ENCODE assay signal across 8 cellular contexts in the genomic region with DNA sequence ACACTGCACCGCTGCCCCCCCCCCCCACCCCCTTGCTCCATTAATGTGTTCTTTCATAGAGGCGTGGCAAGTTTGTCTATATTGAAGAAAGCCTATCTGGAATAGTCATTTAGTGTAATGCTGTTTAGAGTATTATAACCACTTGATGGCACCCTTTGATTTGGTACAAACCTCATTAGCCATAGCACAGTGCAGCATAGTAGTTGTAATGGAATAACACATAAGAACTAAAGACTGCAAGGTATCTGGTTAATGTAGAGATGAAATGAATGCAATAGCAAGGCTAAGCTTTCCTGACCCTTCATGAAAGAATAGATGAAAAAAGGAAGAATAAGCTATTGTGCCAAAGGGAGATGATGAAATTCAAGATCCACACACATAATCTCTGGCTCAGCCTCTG.
DNase-seq lines count a peak whose midpoint lies in the region; ATAC-seq, FAIRE-seq and TF ChIP-seq lines count a peak whose summit lies in the region.

No MANE protein-coding gene starts in this region.

- no peak overlapping the region for H3K4me3 Mint-ChIP-seq in stimulated activated naive B cell treated with anti-CD40 and anti-IgM and Interleukin-4, amounts not matched to agents 10 μg/mL and 1 μg/mL and 100 μg/mL, for 72 hours
- H3K4me3 Mint-ChIP-seq in glutamatergic neuron (ENCODE audit: unreplicated experiment): no peak overlapping the region

- H3K4me1 Mint-ChIP-seq in stimulated activated naive B cell treated with anti-CD40 and anti-IgM and Interleukin-4, amounts not matched to agents 10 μg/mL and 1 μg/mL and 100 μg/mL, for 72 hours: peaks cover 0 to 2% of the 10 kb centered on the region in 2 donors
- no peaks in the 10 kb centered on the region for H3K4me1 Mint-ChIP-seq in glutamatergic neuron (ENCODE audit: low read depth, unreplicated experiment)

- no peaks in the 10 kb centered on the region for H3K27me3 Mint-ChIP-seq in stimulated activated naive B cell treated with anti-CD40 and anti-IgM and Interleukin-4, amounts not matched to agents 10 μg/mL and 1 μg/mL and 100 μg/mL, for 72 hours
- H3K27me3 Mint-ChIP-seq in glutamatergic neuron (ENCODE audit: unreplicated experiment): no peaks in the 10 kb centered on the region

- peak; percentile 56 for FAIRE-seq in GM12892 (lab: Jason Lieb, UNC)

- ATAC-seq in RWPE2 (ENCODE audit: low read depth): peak; percentile 83
- peak; percentile 76 to 77 for ATAC-seq in stimulated activated naive B cell treated with anti-CD40 and anti-IgM and Interleukin-4, amounts not matched to agents 10 μg/mL and 1 μg/mL and 100 μg/mL, for 72 hours (replicated peaks)

- TF ChIP-seq POLR2A in GM12892 (IDR thresholded peaks at IDR 0.05; ENCODE audit: low read depth, low read length): no peak

- H3K9me3 Mint-ChIP-seq in stimulated activated naive B cell treated with anti-CD40 and anti-IgM and Interleukin-4, amounts not matched to agents 10 μg/mL and 1 μg/mL and 100 μg/mL, for 72 hours: peaks cover 4 to 6% of the 10 kb centered on the region in 2 donors
- H3K9me3 Mint-ChIP-seq in glutamatergic neuron (ENCODE audit: unreplicated experiment): peaks cover 4% of the 10 kb centered on the region

- peaks cover 4% of the 10 kb centered on the region for H3K9me3 ChIP-seq in RWPE2 (ENCODE audit: severe bottlenecking)

- no peaks in the 10 kb centered on the region for H3K27me3 ChIP-seq in RWPE2 (ENCODE audit: insufficient read depth, poor library complexity, severe bottlenecking)

- peaks cover 30% of the 10 kb centered on the region for H3K4me1 ChIP-seq in RWPE2 (ENCODE audit: insufficient read depth, poor library complexity, severe bottlenecking)

- no peak overlapping the region for H3K4me3 ChIP-seq in RWPE2 (ENCODE audit: severe bottlenecking)
- H3K4me3 ChIP-seq in fibroblast of villous mesenchyme (ENCODE audit: low read depth, low read length): no peak overlapping the region

- no peak overlapping the region for H3K27ac Mint-ChIP-seq in stimulated activated naive B cell treated with anti-CD40 and anti-IgM and Interleukin-4, amounts not matched to agents 10 μg/mL and 1 μg/mL and 100 μg/mL, for 72 hours
- H3K27ac Mint-ChIP-seq in glutamatergic neuron (ENCODE audit: unreplicated experiment): no peak overlapping the region

- H3K36me3 ChIP-seq in RWPE2 (ENCODE audit: low read depth): peaks cover 6% of the 10 kb centered on the region; the same call in 1 of the 2 replicates

- peak overlapping the region; percentile 89 for H3K27ac ChIP-seq in 22Rv1
- no peak overlapping the region for H3K27ac ChIP-seq in RWPE2 (ENCODE audit: poor library complexity, severe bottlenecking)

- TF ChIP-seq CTCF in 22Rv1 (IDR thresholded peaks at IDR 0.05) (peak; percentile 75), RWPE2 (IDR thresholded peaks at IDR 0.05; ENCODE audit: poor library complexity, severe bottlenecking) (peak; percentile 66), fibroblast of villous mesenchyme (IDR thresholded peaks at IDR 0.05; ENCODE audit: insufficient read depth, low read depth, low read length) (peak; percentile 34), glutamatergic neuron (IDR thresholded peaks at IDR 0.05; ENCODE audit: partially characterized antibody, unreplicated experiment) (no peak)

- in situ Hi-C loops in KBM-7 (cut with MboI; ENCODE audit: low pct_unique_long_range_greater_than_20kb, low sequenced_read_pairs): no loop called here

- H3K36me3 Mint-ChIP-seq in stimulated activated naive B cell treated with anti-CD40 and anti-IgM and Interleukin-4, amounts not matched to agents 10 μg/mL and 1 μg/mL and 100 μg/mL, for 72 hours: peaks cover 14 to 16% of the 10 kb centered on the region in 2 donors
- peaks cover 14% of the 10 kb centered on the region for H3K36me3 Mint-ChIP-seq in glutamatergic neuron (ENCODE audit: unreplicated experiment)

- no peak for DNase-seq in GM12892 (ENCODE audit: insufficient read length)
- peak; percentile 54 for DNase-seq in KBM-7
- DNase-seq in RWPE2 (ENCODE audit: low spot score): no peak
- DNase-seq in fibroblast of villous mesenchyme (ENCODE audit: low read depth): peak; percentile 42
- no peak for DNase-seq in stimulated activated naive B cell treated with anti-CD40 and anti-IgM and Interleukin-4, amounts not matched to agents 10 μg/mL and 1 μg/mL and 100 μg/mL, for 72 hours
- no peak for DNase-seq in NCI-H187 (lab: John Stamatoyannopoulos, UW)
- DNase-seq in glutamatergic neuron: no peak

Comparison
In these comparisons a context has a peak if more than half of its experiments do, and no peak if none do; other contexts are left out.
1. DNase-seq: peak in KBM-7 (single experiment) and fibroblast of villous mesenchyme (single experiment); none in GM12892 (single experiment), RWPE2 (single experiment), stimulated activated naive B cell treated with anti-CD40 and anti-IgM and Interleukin-4, amounts not matched to agents 10 μg/mL and 1 μg/mL and 100 μg/mL, for 72 hours (single experiment), NCI-H187 (0 of 2) and glutamatergic neuron (single experiment).